12 cellular contexts compared by ENCODE assay signal in genomic region chr21:42672699-42673458, GRCh38. TPM values are rescaled to one million over a fixed set of nuclear protein-coding genes. Genes with fewer than 3 reads are reported as not detected.
DNase-seq lines count a peak whose midpoint lies in the region; ATAC-seq and TF ChIP-seq lines count a peak whose summit lies in the region.
"Had no signal": no experiment of that assay in that cellular context is flagged by ENCODE, and none has a peak within 500 bp of the region (broad histone marks: within the 10 kb centered on the region; RNA-seq: fewer than 3 reads in every experiment).

No MANE protein-coding gene starts in this region.

- no peak for TF ChIP-seq CTCF in choroid plexus epithelial cell (conservative IDR thresholded peaks at IDR 0.05; ENCODE audit: low read depth, low read length)
- TF ChIP-seq CTCF in CD4-positive, alpha-beta T cell (IDR thresholded peaks at IDR 0.05), result no peak

- WGBS in mesendoderm (ENCODE audit: extremely low coverage, insufficient coverage, low lambda C conversion rate), result no CpG with 5 or more reads among the region's 24 CpGs

- H3K4me2 ChIP-seq in mesendoderm (ENCODE audit: low read length), result no peak overlapping the region
- H3K4me2 ChIP-seq: BLaER1 had no signal

- no peaks in the 10 kb centered on the region for H3K9me3 ChIP-seq in CD4-positive, alpha-beta T cell (ENCODE audit: control insufficient read depth, low read length)
- H3K9me3 ChIP-seq: BLaER1 had no signal

- H3K4me1 ChIP-seq in mesendoderm (ENCODE audit: control insufficient read depth, low read depth, low read length), result peaks cover 17% of the 10 kb centered on the region

- H3K27me3 ChIP-seq in mesendoderm (ENCODE audit: insufficient read depth, low read length, poor library complexity), result no peaks in the 10 kb centered on the region
- H3K27me3 ChIP-seq in CD4-positive, alpha-beta T cell (ENCODE audit: control insufficient read depth, insufficient read depth, low read length), result no peaks in the 10 kb centered on the region

- in situ Hi-C loops in Caki2 (cut with HindIII; ENCODE audit: low pct_unique_long_range_greater_than_20kb, low sequenced_read_pairs), result no loop called here

- H3K27ac Mint-ChIP-seq in CD4-positive, alpha-beta T cell, result no peak overlapping the region
- no peak overlapping the region for H3K27ac Mint-ChIP-seq in activated CD4-positive, alpha-beta T cell treated with anti-CD3 and anti-CD28 coated beads for 36 hours

- POLR2A ChIA-PET in CD4-positive, alpha-beta T cell (lab: Charles Lee), result no interaction called here
- POLR2A ChIA-PET in activated CD4-positive, alpha-beta T cell treated with anti-CD3 and anti-CD28 coated beads for 36 hours (lab: Charles Lee), result no interaction called here

- intact Hi-C loops in CD4-positive, alpha-beta T cell (cut with DNase I, micrococcal nuclease), result no loop called here
- intact Hi-C loops in activated CD4-positive, alpha-beta T cell treated with anti-CD3 and anti-CD28 coated beads for 36 hours (cut with DNase I, micrococcal nuclease), result no loop called here

- peaks cover 6% of the 10 kb centered on the region for H3K4me1 Mint-ChIP-seq in CD4-positive, alpha-beta T cell (ENCODE audit: low read depth)
- H3K4me1 Mint-ChIP-seq in activated CD4-positive, alpha-beta T cell treated with anti-CD3 and anti-CD28 coated beads for 36 hours, result peaks cover 6% of the 10 kb centered on the region

- DNase-seq in Caki2 (ENCODE audit: low read depth) (peak; percentile 17), M059J (ENCODE audit: low read depth) (peak; percentile 85), choroid plexus epithelial cell (ENCODE audit: low read depth) (peak; percentile 62), mesendoderm (peak; percentile 47), iPS-NIHi7 (ENCODE audit: extremely low spot score) (no peak)
- DNase-seq in CD4-positive, alpha-beta T cell, result no peak
- DNase-seq in activated CD4-positive, alpha-beta T cell treated with anti-CD3 and anti-CD28 coated beads for 36 hours, result no peak
- DNase-seq: activated effector memory CD4-positive, alpha-beta T cell treated with anti-CD3 and anti-CD28 coated beads, Interleukin-2, amount 50 U/mL, for 16 hours; left cardiac atrium had no signal

- no peak overlapping the region for H2AK5ac ChIP-seq in mesendoderm (ENCODE audit: low read length)

- H3K27ac ChIP-seq in mesendoderm (ENCODE audit: low read depth, low read length), result no peak overlapping the region
- no peak overlapping the region for H3K27ac ChIP-seq in CD4-positive, alpha-beta T cell (ENCODE audit: low read depth, low read length)
- H3K27ac ChIP-seq: BLaER1 had no signal

- peaks cover 20% of the 10 kb centered on the region for H3K79me2 ChIP-seq in mesendoderm (ENCODE audit: control insufficient read depth, insufficient read depth, low read length)

- H2BK15ac ChIP-seq in mesendoderm (replicated peaks; ENCODE audit: low read depth), result no peak overlapping the region

- H3K36me3 Mint-ChIP-seq in CD4-positive, alpha-beta T cell (ENCODE audit: low read depth), result no peaks in the 10 kb centered on the region
- H3K36me3 Mint-ChIP-seq in activated CD4-positive, alpha-beta T cell treated with anti-CD3 and anti-CD28 coated beads for 36 hours (ENCODE audit: low read depth), result no peaks in the 10 kb centered on the region

- H2BK5ac ChIP-seq in mesendoderm (ENCODE audit: low read length), result no peak overlapping the region

- no peak overlapping the region for H2BK120ac ChIP-seq in mesendoderm (ENCODE audit: low read depth, low read length)

- CTCF ChIA-PET in CD4-positive, alpha-beta T cell (lab: Charles Lee), result no interaction called here
- CTCF ChIA-PET in activated CD4-positive, alpha-beta T cell treated with anti-CD3 and anti-CD28 coated beads for 36 hours (lab: Charles Lee), result interaction anchor here (0.6 to 1.7 kb wide), 2 partner anchors 10 to 33 kb away, joined by 3 to 5 read pairs; no protein-coding TSS in a partner anchor

- H3K9ac ChIP-seq in mesendoderm (ENCODE audit: low read length), result peak overlapping the region; percentile 6
- H3K9ac ChIP-seq: BLaER1 had no signal

- no peak for ATAC-seq in CD4-positive, alpha-beta T cell (ENCODE audit: poor library complexity)
- no peak for ATAC-seq in GM18861 (IDR thresholded peaks at IDR 0.05; ENCODE audit: unreplicated experiment)
- ATAC-seq in activated CD4-positive, alpha-beta T cell treated with anti-CD3 and anti-CD28 coated beads for 36 hours, result no peak
- ATAC-seq: sciatic nerve had no signal

- H3K4ac ChIP-seq in mesendoderm (ENCODE audit: low read depth, low read length), result no peak overlapping the region

- no peak overlapping the region for H4K5ac ChIP-seq in mesendoderm (ENCODE audit: low read length)

- peak overlapping the region; percentile 70 for H3K23ac ChIP-seq in mesendoderm (ENCODE audit: low read length)

- peak overlapping the region; percentile 30 for H3K56ac ChIP-seq in mesendoderm (ENCODE audit: low read length)

- H3K4me3 Mint-ChIP-seq in CD4-positive, alpha-beta T cell, result no peak overlapping the region
- H3K4me3 Mint-ChIP-seq in activated CD4-positive, alpha-beta T cell treated with anti-CD3 and anti-CD28 coated beads for 36 hours, result no peak overlapping the region

- peaks cover 41% of the 10 kb centered on the region for H3K79me1 ChIP-seq in mesendoderm (ENCODE audit: low read length)

- H3K4me3 ChIP-seq in choroid plexus epithelial cell (ENCODE audit: low read depth, low read length) (no peak overlapping the region), mesendoderm (ENCODE audit: low read length) (no peak overlapping the region)
- H3K4me3 ChIP-seq: BLaER1 had no signal

- peaks cover 4% of the 10 kb centered on the region for H3K36me3 ChIP-seq in mesendoderm (ENCODE audit: control insufficient read depth, insufficient read depth, low read length)
- H3K36me3 ChIP-seq: BLaER1 had no signal

- no peaks in the 10 kb centered on the region for H3K9me3 Mint-ChIP-seq in CD4-positive, alpha-beta T cell
- no peaks in the 10 kb centered on the region for H3K9me3 Mint-ChIP-seq in activated CD4-positive, alpha-beta T cell treated with anti-CD3 and anti-CD28 coated beads for 36 hours (ENCODE audit: low read depth)

- H3K27me3 Mint-ChIP-seq in CD4-positive, alpha-beta T cell, result no peaks in the 10 kb centered on the region
- no peaks in the 10 kb centered on the region for H3K27me3 Mint-ChIP-seq in activated CD4-positive, alpha-beta T cell treated with anti-CD3 and anti-CD28 coated beads for 36 hours

- no peak overlapping the region for H3K18ac ChIP-seq in mesendoderm (ENCODE audit: low read length)

- H4K8ac ChIP-seq in mesendoderm (ENCODE audit: low read depth, low read length), result no peak overlapping the region

RNA-seq across cellular contexts. Expression of gene PDE9A, which starts 19.5 kb away (rescaled TPM):
- total RNA-seq in Caki2 (2014; rRNA removed; shearing (Covaris generic); ENCODE audit: low replicate concordance), result 10.1 and 14.6 TPM in 2 replicates
- 0.07 TPM in 1 of 2 replicates, not detected in the other for total RNA-seq in M059J (2014; rRNA removed; shearing (Covaris generic))
- 36.9 TPM for polyA plus RNA-seq in mesendoderm (2013, experiment 1 of 2)
- 38.7 TPM for polyA plus RNA-seq in mesendoderm (2013, experiment 2 of 2)
- total RNA-seq in CD4-positive, alpha-beta T cell, result 10 to 100 TPM; 12.6 to 13.2 TPM
- 1 to 10 TPM; 7.1 to 7.3 TPM for total RNA-seq in activated CD4-positive, alpha-beta T cell treated with anti-CD3 and anti-CD28 coated beads for 36 hours

Comparison
In these comparisons a context has a peak if more than half of its experiments do, and no peak if none do; other contexts are left out.
1. DNase-seq: peak in Caki2 (single experiment), M059J (single experiment), choroid plexus epithelial cell (single experiment) and mesendoderm (single experiment); none in CD4-positive, alpha-beta T cell (0 of 10), iPS-NIHi7 (single experiment) and activated CD4-positive, alpha-beta T cell treated with anti-CD3 and anti-CD28 coated beads for 36 hours (single experiment).